ENCODE assay signal across 3 cellular contexts in the genomic region with DNA sequence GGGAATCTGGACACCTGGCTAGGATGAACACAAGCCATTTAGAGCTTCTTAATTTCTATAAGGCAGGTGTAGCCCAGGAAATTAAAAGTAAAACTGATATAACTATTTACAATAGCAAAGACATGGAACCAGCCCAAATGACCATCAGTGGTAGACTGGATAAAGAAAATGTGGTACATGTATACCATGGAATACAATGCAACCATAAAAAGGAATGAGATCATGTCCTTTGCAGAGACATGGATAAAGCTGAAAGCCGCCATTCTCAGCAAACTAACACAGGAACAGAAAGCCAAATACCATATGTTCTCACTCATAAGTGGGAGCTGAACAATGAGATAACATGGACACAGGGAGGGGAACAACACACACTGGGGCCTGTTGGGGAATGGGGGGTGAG.
TF ChIP-seq lines count a peak whose summit lies in the region.

No MANE protein-coding gene starts in this region.

TF ChIP-seq in SK-N-SH treated with all-trans-retinoic acid at 6 μM for 48 hours, 23 proteins besides CTCF, POLR2A, EP300 and RAD21:
- TF ChIP-seq TCF4 (CRISPR knock-in tag; IDR thresholded peaks at IDR 0.05; ENCODE audit: borderline replicate concordance) (no peak), ZNF8 (CRISPR knock-in tag; IDR thresholded peaks at IDR 0.05) (peak; percentile 84)

TF ChIP-seq in SK-N-SH, 30 proteins besides CTCF, POLR2A, EP300 and RAD21:
- TF ChIP-seq FOXM1 (IDR thresholded peaks at IDR 0.05; ENCODE audit: low read depth) (no peak), MXI1 (IDR thresholded peaks at IDR 0.05; ENCODE audit: low read depth, low read length) (no peak), TCF12 (IDR thresholded peaks at IDR 0.05) (no peak), NRF1 (IDR thresholded peaks at IDR 0.05; ENCODE audit: low read depth, low read length) (no peak), FOXJ3 (CRISPR knock-in tag; IDR thresholded peaks at IDR 0.05) (no peak), EZH2phosphoT487 (IDR thresholded peaks at IDR 0.05; ENCODE audit: borderline replicate concordance, low read depth) (no peak), CHD2 (IDR thresholded peaks at IDR 0.05; ENCODE audit: low read length, partially characterized antibody) (no peak), SMC3 (IDR thresholded peaks at IDR 0.05; ENCODE audit: low read depth, low read length) (no peak), POLR2AphosphoS5 (IDR thresholded peaks at IDR 0.05; ENCODE audit: low read depth, low read length) (no peak), GABPA (IDR thresholded peaks at IDR 0.05; ENCODE audit: low read depth) (no peak), RFX5 (IDR thresholded peaks at IDR 0.05; ENCODE audit: low read length) (no peak), ELF1 (IDR thresholded peaks at IDR 0.05) (no peak), GATA2 (CRISPR knock-in tag; IDR thresholded peaks at IDR 0.05) (no peak), FOSL2 (IDR thresholded peaks at IDR 0.05; ENCODE audit: borderline replicate concordance, low read depth) (no peak), RXRA (IDR thresholded peaks at IDR 0.05; ENCODE audit: borderline replicate concordance, low read depth) (no peak)
- TF ChIP-seq, protein P1, sequence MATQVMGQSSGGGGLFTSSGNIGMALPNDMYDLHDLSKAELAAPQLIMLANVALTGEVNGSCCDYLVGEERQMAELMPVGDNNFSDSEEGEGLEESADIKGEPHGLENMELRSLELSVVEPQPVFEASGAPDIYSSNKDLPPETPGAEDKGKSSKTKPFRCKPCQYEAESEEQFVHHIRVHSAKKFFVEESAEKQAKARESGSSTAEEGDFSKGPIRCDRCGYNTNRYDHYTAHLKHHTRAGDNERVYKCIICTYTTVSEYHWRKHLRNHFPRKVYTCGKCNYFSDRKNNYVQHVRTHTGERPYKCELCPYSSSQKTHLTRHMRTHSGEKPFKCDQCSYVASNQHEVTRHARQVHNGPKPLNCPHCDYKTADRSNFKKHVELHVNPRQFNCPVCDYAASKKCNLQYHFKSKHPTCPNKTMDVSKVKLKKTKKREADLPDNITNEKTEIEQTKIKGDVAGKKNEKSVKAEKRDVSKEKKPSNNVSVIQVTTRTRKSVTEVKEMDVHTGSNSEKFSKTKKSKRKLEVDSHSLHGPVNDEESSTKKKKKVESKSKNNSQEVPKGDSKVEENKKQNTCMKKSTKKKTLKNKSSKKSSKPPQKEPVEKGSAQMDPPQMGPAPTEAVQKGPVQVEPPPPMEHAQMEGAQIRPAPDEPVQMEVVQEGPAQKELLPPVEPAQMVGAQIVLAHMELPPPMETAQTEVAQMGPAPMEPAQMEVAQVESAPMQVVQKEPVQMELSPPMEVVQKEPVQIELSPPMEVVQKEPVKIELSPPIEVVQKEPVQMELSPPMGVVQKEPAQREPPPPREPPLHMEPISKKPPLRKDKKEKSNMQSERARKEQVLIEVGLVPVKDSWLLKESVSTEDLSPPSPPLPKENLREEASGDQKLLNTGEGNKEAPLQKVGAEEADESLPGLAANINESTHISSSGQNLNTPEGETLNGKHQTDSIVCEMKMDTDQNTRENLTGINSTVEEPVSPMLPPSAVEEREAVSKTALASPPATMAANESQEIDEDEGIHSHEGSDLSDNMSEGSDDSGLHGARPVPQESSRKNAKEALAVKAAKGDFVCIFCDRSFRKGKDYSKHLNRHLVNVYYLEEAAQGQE (IDR thresholded peaks at IDR 0.05; ENCODE audit: low read depth, low read length): no peak
- TF ChIP-seq, protein P2, sequence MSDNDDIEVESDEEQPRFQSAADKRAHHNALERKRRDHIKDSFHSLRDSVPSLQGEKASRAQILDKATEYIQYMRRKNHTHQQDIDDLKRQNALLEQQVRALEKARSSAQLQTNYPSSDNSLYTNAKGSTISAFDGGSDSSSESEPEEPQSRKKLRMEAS (IDR thresholded peaks at IDR 0.05; ENCODE audit: low read depth): no peak
- TF ChIP-seq, protein P3, sequence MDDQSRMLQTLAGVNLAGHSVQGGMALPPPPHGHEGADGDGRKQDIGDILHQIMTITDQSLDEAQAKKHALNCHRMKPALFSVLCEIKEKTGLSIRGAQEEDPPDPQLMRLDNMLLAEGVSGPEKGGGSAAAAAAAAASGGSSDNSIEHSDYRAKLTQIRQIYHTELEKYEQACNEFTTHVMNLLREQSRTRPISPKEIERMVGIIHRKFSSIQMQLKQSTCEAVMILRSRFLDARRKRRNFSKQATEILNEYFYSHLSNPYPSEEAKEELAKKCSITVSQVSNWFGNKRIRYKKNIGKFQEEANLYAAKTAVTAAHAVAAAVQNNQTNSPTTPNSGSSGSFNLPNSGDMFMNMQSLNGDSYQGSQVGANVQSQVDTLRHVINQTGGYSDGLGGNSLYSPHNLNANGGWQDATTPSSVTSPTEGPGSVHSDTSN (IDR thresholded peaks at IDR 0.05): no peak

TF ChIP-seq in HEK293, 187 proteins besides CTCF, POLR2A, EP300 and RAD21:
- TF ChIP-seq ZNF146 (tag by site-specific recombination; IDR thresholded peaks at IDR 0.05) (peak; percentile 67), ZNF561 (tag by site-specific recombination; IDR thresholded peaks at IDR 0.05; ENCODE audit: borderline replicate concordance) (no peak)
